In the genomic region with DNA sequence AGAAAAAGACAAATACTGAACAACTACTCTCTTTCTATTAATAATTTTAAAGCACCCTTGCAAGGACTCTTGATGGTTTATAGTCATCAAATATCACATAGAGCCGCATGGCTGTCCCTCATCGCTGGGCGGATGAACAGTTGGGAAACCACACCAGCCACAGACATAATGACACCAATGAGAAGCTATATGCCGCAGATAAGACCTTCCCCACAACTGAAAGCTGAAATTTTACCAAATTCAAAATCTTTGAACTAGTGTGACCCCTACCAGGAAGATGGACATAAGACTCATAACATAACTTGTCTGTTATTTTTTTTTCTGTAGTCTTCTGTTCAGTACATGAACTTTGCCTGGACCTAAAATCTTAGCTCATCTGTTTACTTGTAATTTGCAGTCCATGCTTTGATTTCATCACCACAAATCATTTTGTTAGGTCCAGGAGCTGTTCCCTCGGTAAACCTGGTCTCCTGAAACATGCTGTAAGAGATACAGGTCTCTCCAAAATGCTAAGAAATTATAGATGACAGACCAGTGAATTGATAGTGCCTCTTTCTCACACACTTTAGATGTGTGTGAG, we compare ENCODE assay signal across 34 cellular contexts.
"Had no signal": no experiment of that assay in that cellular context is flagged by ENCODE, and none has a peak within 500 bp of the region (broad histone marks: within the 10 kb centered on the region; RNA-seq: fewer than 3 reads in every experiment).

No MANE protein-coding gene starts in this region.

- H3K36me3 ChIP-seq: adrenal gland, ascending aorta, cardiac muscle cell, left lung, neural progenitor cell, right atrium auricular region, stomach, thyroid gland, upper lobe of left lung, vagina had no signal

- H3K4me1 Mint-ChIP-seq: brain; stimulated activated naive B cell treated with anti-CD40 and anti-IgM and Interleukin-4, amounts not matched to agents 10 μg/mL and 1 μg/mL and 100 μg/mL, for 72 hours had no signal

- H3K27me3 Mint-ChIP-seq: brain had no signal

- H3K4me1 ChIP-seq: adrenal gland, ascending aorta, neural progenitor cell, right atrium auricular region, thyroid gland, vagina had no signal

- DNase-seq: activated CD4-positive, alpha-beta T cell treated with anti-CD3 and anti-CD28 coated beads for 4 hours; activated CD4-positive, alpha-beta T cell treated with anti-CD3 and anti-CD28 coated beads, Interleukin-2, amount 50 U/mL, for 48 hours; activated CD4-positive, CD25-positive, alpha-beta regulatory T cell; activated CD8-positive, alpha-beta memory T cell treated with anti-CD3 and anti-CD28 coated beads for 24 hours; activated effector memory CD4-positive, alpha-beta T cell treated with Interleukin-2 at 50 U/mL for 16 hours; activated naive CD4-positive, alpha-beta T cell treated with Interleukin-2 at 50 U/mL for 16 hours; adrenal gland; cerebellar nuclear complex; dorsolateral prefrontal cortex; effector memory CD4-positive, alpha-beta T cell; erythroblast; foreskin fibroblast; head of caudate nucleus; hippocampal formation; kidney glomerular epithelial cell; left lung; naive thymus-derived CD4-positive, alpha-beta T cell; stimulated activated CD4-positive, alpha-beta T cell treated with anti-CD3 and anti-CD28 coated beads, Interleukin-15, amount 100 ng/mL, for 24 hours; stimulated activated CD4-positive, alpha-beta T cell treated with anti-CD3 and anti-CD28 coated beads, Interleukin-2, amount 100 ng/mL, for 24 hours; stimulated activated naive B cell treated with anti-CD40 and anti-IgM and Interleukin-4, amounts not matched to agents 10 μg/mL and 1 μg/mL and 100 μg/mL, for 72 hours; stomach; SW 1271; T-helper 9 cell; thyroid gland; upper lobe of left lung had no signal

- H3K4me2 ChIP-seq: neural progenitor cell had no signal

- H3K9me3 ChIP-seq: adrenal gland, ascending aorta, left lung, right atrium auricular region, stomach, thyroid gland, upper lobe of left lung, vagina had no signal

- H3K27ac Mint-ChIP-seq: activated naive CD8-positive, alpha-beta T cell; brain; neural progenitor cell; stimulated activated naive B cell treated with anti-CD40 and anti-IgM and Interleukin-4, amounts not matched to agents 10 μg/mL and 1 μg/mL and 100 μg/mL, for 72 hours; T-helper 1 cell treated with Interleukin-12 subunit alpha and Interleukin-12 subunit beta and Interleukin-4 antibody, amounts not matched to agents 30 μg/mL and 1 μg/mL, for 36 hours had no signal

- H3K27me3 ChIP-seq: adrenal gland, ascending aorta, cardiac muscle cell, dorsolateral prefrontal cortex, left lung, neural progenitor cell, right atrium auricular region, stomach, thyroid gland, upper lobe of left lung, vagina had no signal

- H2AFZ ChIP-seq: neural progenitor cell had no signal

- H3K27ac ChIP-seq: adrenal gland, ascending aorta, cardiac muscle cell, coronary artery, dorsolateral prefrontal cortex, left lung, neural progenitor cell, right atrium auricular region, stomach, thyroid gland, upper lobe of left lung, vagina had no signal

- H3K4me3 Mint-ChIP-seq: activated naive CD8-positive, alpha-beta T cell; brain; naive thymus-derived CD4-positive, alpha-beta T cell; neural progenitor cell; stimulated activated naive B cell treated with anti-CD40 and anti-IgM and Interleukin-4, amounts not matched to agents 10 μg/mL and 1 μg/mL and 100 μg/mL, for 72 hours; T-helper 1 cell treated with Interleukin-12 subunit alpha and Interleukin-12 subunit beta and Interleukin-4 antibody, amounts not matched to agents 30 μg/mL and 1 μg/mL, for 36 hours had no signal

- H3K9ac ChIP-seq: neural progenitor cell had no signal

- H3K9me3 Mint-ChIP-seq: neural progenitor cell had no signal

- H3K4me3 ChIP-seq: adrenal gland, ascending aorta, cardiac muscle cell, coronary artery, dorsolateral prefrontal cortex, left lung, neural progenitor cell, right atrium auricular region, stomach, thyroid gland, upper lobe of left lung, vagina had no signal

- ATAC-seq: left lung; naive thymus-derived CD4-positive, alpha-beta T cell; stimulated activated naive B cell treated with anti-CD40 and anti-IgM and Interleukin-4, amounts not matched to agents 10 μg/mL and 1 μg/mL and 100 μg/mL, for 72 hours had no signal

- H3K36me3 Mint-ChIP-seq: activated naive CD8-positive, alpha-beta T cell; brain; naive thymus-derived CD4-positive, alpha-beta T cell; neural progenitor cell; stimulated activated naive B cell treated with anti-CD40 and anti-IgM and Interleukin-4, amounts not matched to agents 10 μg/mL and 1 μg/mL and 100 μg/mL, for 72 hours had no signal
